28 cellular contexts compared by ENCODE assay signal in genomic region chr13:112012004-112012704, GRCh38. TPM values are rescaled to one million over a fixed set of nuclear protein-coding genes. Genes with fewer than 3 reads are reported as not detected.
DNase-seq lines count a peak whose midpoint lies in the region; ATAC-seq and TF ChIP-seq lines count a peak whose summit lies in the region.
"Had no signal": no experiment of that assay in that cellular context is flagged by ENCODE, and none has a peak within 500 bp of the region (broad histone marks: within the 10 kb centered on the region; RNA-seq: fewer than 3 reads in every experiment).

No MANE protein-coding gene starts in this region.

- intact Hi-C loops in lower lobe of right lung (cut with DNase I): no loop called here
- intact Hi-C loops in activated T-helper 2 cell treated with anti-CD3 and anti-CD28 coated beads, Interferon-gamma antibody, Interleukin-2, Interleukin-4, amounts not matched to agents 10 μg/mL and 5 μg/mL and 100 μg/mL, durations not matched to agents 14 hours and 24 hours and 36 hours (cut with micrococcal nuclease): no loop called here

- no peaks in the 10 kb centered on the region for H3K36me3 Mint-ChIP-seq in activated T-helper 2 cell treated with anti-CD3 and anti-CD28 coated beads, Interferon-gamma antibody, Interleukin-2, Interleukin-4, amounts not matched to agents 10 μg/mL and 5 μg/mL and 100 μg/mL, durations not matched to agents 14 hours and 24 hours and 36 hours (ENCODE audit: low read depth)

- no peak overlapping the region for H3K4me3 ChIP-seq in lower lobe of right lung
- no peak overlapping the region for H3K4me3 ChIP-seq in upper lobe of left lung
- H3K4me3 ChIP-seq: right lobe of liver, tibial nerve had no signal

- H3K4me1 ChIP-seq in lower lobe of right lung: no peaks in the 10 kb centered on the region
- no peaks in the 10 kb centered on the region for H3K4me1 ChIP-seq in upper lobe of left lung
- H3K4me1 ChIP-seq: parathyroid adenoma, right lobe of liver, tibial nerve had no signal

- H3K27me3 ChIP-seq in lower lobe of right lung (ENCODE audit: low read depth) (no peaks in the 10 kb centered on the region), upper lobe of left lung (no peaks in the 10 kb centered on the region)
- H3K27me3 ChIP-seq: right lobe of liver, tibial nerve had no signal

- peak; percentile 95 to 96 for ATAC-seq in lower lobe of right lung
- peak; percentile 48 to 87 for ATAC-seq in upper lobe of left lung (ENCODE audit: low FRiP score in 2 of 2)
- ATAC-seq: Right ventricle myocardium inferior, T-helper 17 cell had no signal

- H3K27me3 Mint-ChIP-seq in activated T-helper 2 cell treated with anti-CD3 and anti-CD28 coated beads, Interferon-gamma antibody, Interleukin-2, Interleukin-4, amounts not matched to agents 10 μg/mL and 5 μg/mL and 100 μg/mL, durations not matched to agents 14 hours and 24 hours and 36 hours (ENCODE audit: low read depth): no peaks in the 10 kb centered on the region
- H3K27me3 Mint-ChIP-seq: activated CD4-positive, alpha-beta memory T cell treated with anti-CD3 and anti-CD28 coated beads, Interleukin-2, amount 10 ng/mL, durations not matched to agents 7 days and 5 days; central memory CD8-positive, alpha-beta T cell; T-helper 17 cell had no signal

- TF ChIP-seq EP300 in upper lobe of left lung (IDR thresholded peaks at IDR 0.05): no peak

- H3K9me3 Mint-ChIP-seq in activated T-helper 2 cell treated with anti-CD3 and anti-CD28 coated beads, Interferon-gamma antibody, Interleukin-2, Interleukin-4, amounts not matched to agents 10 μg/mL and 5 μg/mL and 100 μg/mL, durations not matched to agents 14 hours and 24 hours and 36 hours: peaks cover 9% of the 10 kb centered on the region

- H3K4me3 Mint-ChIP-seq in activated T-helper 2 cell treated with anti-CD3 and anti-CD28 coated beads, Interferon-gamma antibody, Interleukin-2, Interleukin-4, amounts not matched to agents 10 μg/mL and 5 μg/mL and 100 μg/mL, durations not matched to agents 14 hours and 24 hours and 36 hours (ENCODE audit: low read depth): no peak overlapping the region
- H3K4me3 Mint-ChIP-seq: activated CD4-positive, alpha-beta memory T cell treated with anti-CD3 and anti-CD28 coated beads, Interleukin-2, amount 10 ng/mL, durations not matched to agents 7 days and 5 days; activated naive CD4-positive, alpha-beta T cell treated with anti-CD3 and anti-CD28 coated beads for 36 hours; activated T-helper 1 cell treated with anti-CD3 and anti-CD28 coated beads, Interleukin-12 subunit alpha, Interleukin-12 subunit beta, Interleukin-2, Interleukin-4 antibody, amounts not matched to agents 30 ng/mL and 10 ng/mL and 1 ng/mL, durations not matched to agents 14 hours and 24 hours and 36 hours; central memory CD8-positive, alpha-beta T cell; neural crest cell; T-helper 17 cell had no signal

- 63 to 74% methylated on average over 18 to 27 of the region's 27 CpGs for WGBS in upper lobe of left lung, 2 donors

- H3K27ac Mint-ChIP-seq in activated T-helper 2 cell treated with anti-CD3 and anti-CD28 coated beads, Interferon-gamma antibody, Interleukin-2, Interleukin-4, amounts not matched to agents 10 μg/mL and 5 μg/mL and 100 μg/mL, durations not matched to agents 14 hours and 24 hours and 36 hours: no peak overlapping the region
- H3K27ac Mint-ChIP-seq: activated CD4-positive, alpha-beta memory T cell treated with anti-CD3 and anti-CD28 coated beads, Interleukin-2, amount 10 ng/mL, durations not matched to agents 7 days and 5 days; activated naive CD4-positive, alpha-beta T cell treated with anti-CD3 and anti-CD28 coated beads for 36 hours; activated T-helper 1 cell treated with anti-CD3 and anti-CD28 coated beads, Interleukin-12 subunit alpha, Interleukin-12 subunit beta, Interleukin-2, Interleukin-4 antibody, amounts not matched to agents 30 ng/mL and 10 ng/mL and 1 ng/mL, durations not matched to agents 14 hours and 24 hours and 36 hours; T-helper 17 cell had no signal

- no peaks in the 10 kb centered on the region for H3K9me3 ChIP-seq in lower lobe of right lung
- H3K9me3 ChIP-seq in upper lobe of left lung: no peaks in the 10 kb centered on the region
- H3K9me3 ChIP-seq: right lobe of liver had no signal

- TF ChIP-seq POLR2A in upper lobe of left lung (IDR thresholded peaks at IDR 0.05): no peak

- TF ChIP-seq CTCF in lower lobe of right lung (IDR thresholded peaks at IDR 0.05): no peak
- TF ChIP-seq CTCF in upper lobe of left lung (IDR thresholded peaks at IDR 0.05): no peak

- H3K36me3 ChIP-seq in lower lobe of right lung: no peaks in the 10 kb centered on the region
- no peaks in the 10 kb centered on the region for H3K36me3 ChIP-seq in upper lobe of left lung
- H3K36me3 ChIP-seq: right lobe of liver, tibial nerve had no signal

- H3K27ac ChIP-seq in lower lobe of right lung (no peak overlapping the region), upper lobe of left lung (no peak overlapping the region)
- H3K27ac ChIP-seq: parathyroid adenoma, right lobe of liver, tibial nerve had no signal

- H3K4me1 Mint-ChIP-seq in activated T-helper 2 cell treated with anti-CD3 and anti-CD28 coated beads, Interferon-gamma antibody, Interleukin-2, Interleukin-4, amounts not matched to agents 10 μg/mL and 5 μg/mL and 100 μg/mL, durations not matched to agents 14 hours and 24 hours and 36 hours (ENCODE audit: low read depth): no peaks in the 10 kb centered on the region
- H3K4me1 Mint-ChIP-seq: activated CD4-positive, alpha-beta memory T cell treated with anti-CD3 and anti-CD28 coated beads, Interleukin-2, amount 10 ng/mL, durations not matched to agents 7 days and 5 days; central memory CD8-positive, alpha-beta T cell; neural crest cell; T-helper 17 cell had no signal

- peak; percentile 7 for DNase-seq in HT-29 (ENCODE audit: low spot score)
- DNase-seq in ecto neural progenitor cell (ENCODE audit: low spot score): peak; percentile 42
- DNase-seq in lower lobe of right lung: peak; percentile 83
- peak; percentile 81 to 85 for DNase-seq in upper lobe of left lung
- no peak for DNase-seq in DMS153 (lab: John Stamatoyannopoulos, UW)
- no peak for DNase-seq in activated T-helper 2 cell treated with anti-CD3 and anti-CD28 coated beads, Interferon-gamma antibody, Interleukin-2, Interleukin-4, amounts not matched to agents 10 μg/mL and 5 μg/mL and 100 μg/mL, durations not matched to agents 14 hours and 24 hours and 36 hours (ENCODE audit: low spot score)
- DNase-seq in SIG-M5 treated with dmso at 0.1 percent for 504 hours (lab: John Stamatoyannopoulos, UW; ENCODE audit: unreplicated experiment): no peak
- DNase-seq: activated CD4-positive, alpha-beta memory T cell treated with anti-CD3 and anti-CD28 coated beads, Interleukin-2, amount 10 ng/mL, durations not matched to agents 7 days and 5 days; activated CD4-positive, alpha-beta T cell treated with anti-CD3 and anti-CD28 coated beads for 1 hour; activated CD8-positive, alpha-beta memory T cell treated with anti-CD3 and anti-CD28 coated beads, Interleukin-2, amount 50 U/mL, for 4 hours; activated naive CD4-positive, alpha-beta T cell treated with anti-CD3 and anti-CD28 coated beads for 36 hours; COR-L47; mammary epithelial cell; NCI-H1092 treated with DMSO at 0.1 percent for 48 hours; NCI-H187; NCI-H526; OCI-M1; right lobe of liver; stimulated activated CD4-positive, alpha-beta T cell treated with anti-CD3 and anti-CD28 coated beads, Interleukin-4, amount 100 ng/mL, for 1 hour; T-helper 17 cell had no signal

RNA-seq across cellular contexts. Expression of gene SOX1, which starts 54.8 kb away (rescaled TPM):
- total RNA-seq in HT-29 (2014; rRNA removed; shearing (Covaris generic)): not detected in 2 replicates
- total RNA-seq in lower lobe of right lung: not detected
- total RNA-seq in upper lobe of left lung: not detected
- total RNA-seq in activated T-helper 2 cell treated with anti-CD3 and anti-CD28 coated beads, Interferon-gamma antibody, Interleukin-2, Interleukin-4, amounts not matched to agents 10 μg/mL and 5 μg/mL and 100 μg/mL, durations not matched to agents 14 hours and 24 hours and 36 hours: not detected in 2 replicates
- total RNA-seq: activated CD4-positive, alpha-beta memory T cell treated with anti-CD3 and anti-CD28 coated beads, Interleukin-2, amount 10 ng/mL, durations not matched to agents 7 days and 5 days; activated naive CD4-positive, alpha-beta T cell treated with anti-CD3 and anti-CD28 coated beads for 36 hours; activated T-helper 1 cell treated with anti-CD3 and anti-CD28 coated beads, Interleukin-12 subunit alpha, Interleukin-12 subunit beta, Interleukin-2, Interleukin-4 antibody, amounts not matched to agents 30 ng/mL and 10 ng/mL and 1 ng/mL, durations not matched to agents 14 hours and 24 hours and 36 hours; fibroblast of villous mesenchyme; kidney epithelial cell; mammary epithelial cell; right lobe of liver; Right ventricle myocardium inferior; T-helper 17 cell; tibial nerve had no signal

Comparison
In these comparisons a context has a peak if more than half of its experiments do, and no peak if none do; other contexts are left out.
1. DNase-seq: peak in HT-29 (single experiment), ecto neural progenitor cell (single experiment), lower lobe of right lung (single experiment) and upper lobe of left lung (2 of 2); none in DMS153 (single experiment), activated T-helper 2 cell treated with anti-CD3 and anti-CD28 coated beads, Interferon-gamma antibody, Interleukin-2, Interleukin-4, amounts not matched to agents 10 μg/mL and 5 μg/mL and 100 μg/mL, durations not matched to agents 14 hours and 24 hours and 36 hours (single experiment) and SIG-M5 treated with dmso at 0.1 percent for 504 hours (single experiment).